In the genomic region with DNA sequence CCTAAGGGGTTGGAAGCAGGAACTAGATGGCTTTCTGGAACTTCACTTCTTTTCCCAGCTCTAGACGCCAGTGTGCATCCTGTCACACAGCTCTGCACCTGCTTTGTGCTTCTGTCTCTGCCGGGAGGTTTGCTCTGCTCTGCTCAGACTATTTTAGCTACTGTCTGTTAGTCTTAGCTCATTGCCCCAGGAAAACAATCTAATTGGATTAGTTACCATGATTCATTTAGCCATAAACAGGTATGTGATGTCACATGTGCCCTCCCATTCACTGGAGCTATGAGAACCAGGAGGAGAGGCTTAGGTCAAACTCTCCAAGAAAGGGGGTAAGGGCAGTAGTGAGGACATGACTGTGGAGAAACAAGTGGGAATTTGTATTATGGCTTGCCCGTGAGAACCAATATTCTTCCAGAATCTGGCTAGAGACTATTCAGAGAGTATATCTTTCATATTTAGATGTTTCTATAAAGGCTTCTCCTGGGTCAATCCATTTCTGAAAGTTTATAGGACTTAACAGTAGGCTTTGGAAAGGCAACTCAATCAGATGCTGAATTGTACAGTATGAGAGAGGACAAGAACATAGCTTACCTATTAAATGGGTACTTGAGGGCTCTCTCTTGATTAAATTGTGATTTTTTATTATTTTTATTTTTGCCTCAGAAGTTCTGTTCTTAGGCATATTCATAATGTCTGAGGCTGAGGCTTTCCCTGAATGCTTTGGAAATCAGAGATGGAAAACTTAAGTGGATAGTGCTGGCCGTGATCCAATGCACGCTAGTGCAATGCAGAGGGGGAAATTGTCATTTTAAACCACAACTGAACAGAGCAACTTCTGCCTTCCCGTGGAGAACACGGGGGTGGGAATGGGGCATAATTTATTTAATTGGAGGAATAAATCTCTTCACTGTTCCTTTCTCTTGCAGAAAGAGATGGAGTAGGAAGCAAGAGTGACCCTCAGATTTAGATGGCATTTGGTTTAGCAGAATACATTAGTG, we compare ENCODE assay signal across 14 cellular contexts.
DNase-seq lines count a peak whose midpoint lies in the region.
"Had no signal": no experiment of that assay in that cellular context is flagged by ENCODE, and none has a peak within 500 bp of the region (broad histone marks: within the 10 kb centered on the region; RNA-seq: fewer than 3 reads in every experiment).

No MANE protein-coding gene starts in this region.

- H3K4me3 ChIP-seq in skeletal muscle cell (ENCODE audit: low read depth, low read length), result no peak overlapping the region

- peak; percentile 8 for DNase-seq in NCI-H2196 (lab: John Stamatoyannopoulos, UW; ENCODE audit: unreplicated experiment)
- no peak for DNase-seq in NCI-H2196 treated with DMSO at 0.1 percent for 48 hours (lab: John Stamatoyannopoulos, UW; ENCODE audit: unreplicated experiment)
- DNase-seq in NCI-H2107 (lab: John Stamatoyannopoulos, UW), result peak; percentile 27
- DNase-seq in cerebellar cortex (ENCODE audit: low spot score), result peak; percentile 14
- DNase-seq in skeletal muscle cell (ENCODE audit: low read depth), result peak; percentile 17
- DNase-seq in COLO668 (lab: John Stamatoyannopoulos, UW; ENCODE audit: unreplicated experiment), result no peak
- no peak for DNase-seq in DMS153 treated with DMSO at 0.1 percent for 48 hours (lab: John Stamatoyannopoulos, UW; ENCODE audit: unreplicated experiment)
- DNase-seq in activated gamma-delta T cell (lab: John Stamatoyannopoulos, UW), result no peak
- DNase-seq: ACHN; activated CD8-positive, alpha-beta T cell treated with anti-CD3 and anti-CD28 coated beads, Interleukin-2, amount 10 ng/mL, durations not matched to agents 7 days and 5 days; activated naive CD8-positive, alpha-beta T cell treated with anti-CD3 and anti-CD28 coated beads for 36 hours; dermis blood vessel endothelial cell; GDM1; OCI-M1 had no signal

Comparison
In these comparisons a context has a peak if more than half of its experiments do, and no peak if none do; other contexts are left out.
1. DNase-seq: peak in NCI-H2196 (single experiment), NCI-H2107 (single experiment), cerebellar cortex (single experiment) and skeletal muscle cell (single experiment); none in NCI-H2196 treated with DMSO at 0.1 percent for 48 hours (single experiment), COLO668 (single experiment), DMS153 treated with DMSO at 0.1 percent for 48 hours (single experiment) and activated gamma-delta T cell (single experiment).